ENCODE assay signal across 8 cellular contexts in the genomic region with DNA sequence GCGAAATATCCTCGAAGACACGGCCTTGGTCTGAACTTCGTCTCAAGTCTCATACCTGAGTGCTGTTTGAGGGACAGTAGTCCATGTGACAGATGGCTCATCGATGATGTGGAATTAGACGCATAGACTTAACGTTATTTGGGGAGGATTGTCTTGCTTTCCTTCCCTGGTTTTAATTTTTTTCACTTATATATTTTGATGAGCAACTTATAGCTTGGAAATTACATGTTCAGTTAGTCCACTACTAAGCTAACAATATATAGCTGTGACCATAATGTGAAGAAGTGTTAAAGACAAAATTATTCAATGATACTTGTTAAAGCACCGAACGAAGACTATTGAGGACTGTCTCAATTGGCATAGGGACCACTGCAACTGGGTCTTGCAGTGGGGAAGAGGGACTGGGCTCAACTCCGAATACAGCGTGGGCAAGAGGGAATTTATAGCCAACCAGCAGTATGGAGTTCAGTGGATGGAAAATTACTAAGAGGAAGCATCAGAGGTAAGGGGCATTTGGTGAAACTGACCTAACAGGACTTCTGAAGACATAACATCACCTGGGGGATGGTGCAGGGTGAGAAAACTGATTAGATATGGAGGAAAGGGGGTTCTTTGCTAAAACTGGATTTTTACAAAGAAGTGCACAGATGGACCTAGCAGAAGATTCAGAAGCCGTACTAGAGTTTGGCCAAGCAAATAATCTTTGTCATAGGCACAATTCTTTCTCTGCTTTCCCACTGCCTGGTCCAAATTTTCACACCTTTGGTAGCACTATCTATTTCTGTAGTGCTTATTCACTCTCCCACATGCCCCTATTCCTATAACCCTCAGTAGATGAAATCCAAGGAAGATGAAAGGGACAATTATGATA. TPM values are rescaled to one million over a fixed set of nuclear protein-coding genes. Genes with fewer than 3 reads are reported as not detected.
A peak's percentile ranks its signal among the peaks of the same experiment; 100 is the strongest.
DNase-seq lines count a peak whose midpoint lies in the region; ATAC-seq and TF ChIP-seq lines count a peak whose summit lies in the region.

No MANE protein-coding gene starts in this region.

- TF ChIP-seq CTCF in AG10803 (conservative IDR thresholded peaks at IDR 0.05; ENCODE audit: low read length) (no peak; the same call in 1 of the 2 replicates), HCT116 (IDR thresholded peaks at IDR 0.05 in 2 of 3, conservative IDR thresholded peaks at IDR 0.05 in 1 of 3; ENCODE audit: borderline replicate concordance in 1 of 3, insufficient read depth in 1 of 3, low read depth in 2 of 3, low read length in 2 of 3) (no peak), testis (IDR thresholded peaks at IDR 0.05) (no peak)

- ATAC-seq in HCT116 (0 out of 2 replicates have a peak, but pooled peaks have one; percentile 7), left colon (peak; percentile 52)
- ATAC-seq in activated naive CD8-positive, alpha-beta T cell treated with anti-CD3 and anti-CD28 coated beads, Interleukin-2, amount 50 U/mL, for 24 hours: no peak

- no peaks in the 10 kb centered on the region for H3K27me3 ChIP-seq in HCT116 (ENCODE audit: insufficient read depth, low read length)
- no peaks in the 10 kb centered on the region for H3K27me3 ChIP-seq in testis

- H3K27ac Mint-ChIP-seq in activated naive CD8-positive, alpha-beta T cell treated with anti-CD3 and anti-CD28 coated beads, Interleukin-2, amount 50 U/mL, for 24 hours: peak overlapping the region; percentile 91

- no peak for TF ChIP-seq RAD21 in HCT116 (IDR thresholded peaks at IDR 0.05; ENCODE audit: low read depth)

- peaks cover 6% of the 10 kb centered on the region for H3K36me3 Mint-ChIP-seq in activated naive CD8-positive, alpha-beta T cell treated with anti-CD3 and anti-CD28 coated beads, Interleukin-2, amount 50 U/mL, for 24 hours (ENCODE audit: low read depth)

- POLR2A ChIA-PET in HCT116 (lab: Charles Lee): no interaction called here

- H3K36me3 ChIP-seq in HCT116 (ENCODE audit: control insufficient read depth in 1 of 2, insufficient read depth in 2 of 2, low read length in 2 of 2) (no peaks in the 10 kb centered on the region; a peak in 1 of 4 replicates), testis (ENCODE audit: low read depth, missing control alignments) (no peaks in the 10 kb centered on the region)

- H3K27ac ChIP-seq in HCT116 (ENCODE audit: low read depth, low read length) (peak overlapping the region; percentile 8), testis (peak overlapping the region; percentile 95)

- no peaks in the 10 kb centered on the region for H4K20me1 ChIP-seq in HCT116 (ENCODE audit: insufficient read depth)

- no peaks in the 10 kb centered on the region for H3K9me3 ChIP-seq in HCT116 (ENCODE audit: control insufficient read depth in 1 of 2, insufficient read depth in 1 of 2, low read depth in 1 of 2, low read length in 2 of 2)
- no peaks in the 10 kb centered on the region for H3K9me3 ChIP-seq in testis

- TF ChIP-seq POLR2A in HCT116 (IDR thresholded peaks at IDR 0.05; ENCODE audit: borderline replicate concordance, extremely low read depth, insufficient read depth, insufficient read length) (no peak), testis (IDR thresholded peaks at IDR 0.05) (no peak)

- CTCF ChIA-PET in HCT116 (lab: Charles Lee): interaction anchor here (0.8 to 2.6 kb wide), 28 partner anchors 9 to 701 kb away, joined by 3 to 68 read pairs (median 3); partner anchors contain the start of gene ITPR2

- peaks cover 43% of the 10 kb centered on the region for H3K4me1 Mint-ChIP-seq in activated naive CD8-positive, alpha-beta T cell treated with anti-CD3 and anti-CD28 coated beads, Interleukin-2, amount 50 U/mL, for 24 hours

- RAD21 ChIA-PET in HCT116 (lab: Charles Lee; ENCODE audit: low non-redundant PET in 1 of 2, low total read pairs in 2 of 2, uncharacterized antibody in 2 of 2, unreplicated experiment in 2 of 2): no interaction called here

- DNase-seq in AG10803 (ENCODE audit: low read depth) (no peak), HCT116 (ENCODE audit: low read depth, low spot score) (no peak), left colon (peak in 1 of 2 donors; percentile 20), testis (no peak), activated gamma-delta T cell treated with Interleukin-2 at 50 U/mL for 16 hours (no peak), germinal center (ENCODE audit: low spot score) (no peak), head of caudate nucleus (no peak)
- no peak for DNase-seq in activated naive CD8-positive, alpha-beta T cell treated with anti-CD3 and anti-CD28 coated beads, Interleukin-2, amount 50 U/mL, for 24 hours

- H3K9ac ChIP-seq in HCT116 (ENCODE audit: low read length): peak overlapping the region; percentile 70

- peak overlapping the region; percentile 65 for H2AFZ ChIP-seq in HCT116 (ENCODE audit: low read depth, low read length, poor library complexity, severe bottlenecking)

- H3K79me2 ChIP-seq in HCT116 (ENCODE audit: insufficient read depth, low read length): peaks cover 29% of the 10 kb centered on the region

- no TSS peak for BruUV-seq in HCT116 (replicated peaks; lab: Mats Ljungman, UMichigan)

- peak overlapping the region; percentile 99 for H3K4me2 ChIP-seq in HCT116 (ENCODE audit: low read length)

- peak overlapping the region; percentile 88 for H3K4me3 Mint-ChIP-seq in activated naive CD8-positive, alpha-beta T cell treated with anti-CD3 and anti-CD28 coated beads, Interleukin-2, amount 50 U/mL, for 24 hours

- intact Hi-C loops in HCT116 (cut with micrococcal nuclease) (loop anchor here (1.0 to 10.0 kb wide), 5 partner anchors 78 to 690 kb away; partner anchors contain the start of genes FGFR1OP2, INTS13 and STK38L), left colon (cut with DNase I, micrococcal nuclease) (loop anchor here in 1 of 2 donors (5.0 to 10.0 kb wide), 2 partner anchors 78 to 290 kb away; partner anchors contain the start of genes FGFR1OP2 and INTS13), testis (cut with DNase I; ENCODE audit: low total_unique reads) (no loop called here), head of caudate nucleus (cut with DNase I) (loop anchor here (2.0 to 10.0 kb wide), 3 partner anchors 76 to 290 kb away; partner anchors contain the start of gene FGFR1OP2)

- H3K27me3 Mint-ChIP-seq in activated naive CD8-positive, alpha-beta T cell treated with anti-CD3 and anti-CD28 coated beads, Interleukin-2, amount 50 U/mL, for 24 hours: no peaks in the 10 kb centered on the region

- WGBS in testis, 2 donors: 30 to 32% methylated on average over 12 of the region's 12 CpGs

- no peaks in the 10 kb centered on the region for H3K9me2 ChIP-seq in HCT116 (ENCODE audit: insufficient read depth)

- no peaks in the 10 kb centered on the region for H3K9me3 Mint-ChIP-seq in activated naive CD8-positive, alpha-beta T cell treated with anti-CD3 and anti-CD28 coated beads, Interleukin-2, amount 50 U/mL, for 24 hours

- H3K4me3 ChIP-seq in AG10803 (ENCODE audit: low read length) (peak overlapping the region; percentile 87), HCT116 (replicated peaks in 1 of 2; ENCODE audit: low read depth in 1 of 2, low read length in 2 of 2) (peak overlapping the region in 1 of 2 experiments; percentile 87; a peak in 1 of 4 replicates), testis (peak overlapping the region; percentile 89 to 91)

- H3K4me1 ChIP-seq in HCT116 (ENCODE audit: control insufficient read depth in 1 of 2, insufficient read depth in 2 of 2, low read length in 2 of 2) (peaks cover 18 to 34% of the 10 kb centered on the region in 2 experiments; a peak in 3 of 4 replicates), testis (peaks cover 43% of the 10 kb centered on the region)

TF ChIP-seq in HCT116, 20 proteins besides CTCF, POLR2A, EP300 and RAD21 (continues in another document):
- no peak for TF ChIP-seq ZNF274 (IDR thresholded peaks at IDR 0.05; ENCODE audit: low read depth, low read length)
- no peak for TF ChIP-seq EGR1 (IDR thresholded peaks at IDR 0.05; ENCODE audit: low read depth)
- no peak for TF ChIP-seq YY1 (IDR thresholded peaks at IDR 0.05; ENCODE audit: extremely low read depth, insufficient replicate concordance, low read depth, low read length)
- no peak for TF ChIP-seq EZH2 (IDR thresholded peaks at IDR 0.05)
- TF ChIP-seq ATF3 (IDR thresholded peaks at IDR 0.05): no peak
- TF ChIP-seq JUND (IDR thresholded peaks at IDR 0.05): no peak
- no peak for TF ChIP-seq TCF7L2 (IDR thresholded peaks at IDR 0.05; ENCODE audit: borderline replicate concordance, extremely low read depth, insufficient read depth, insufficient read length)
- TF ChIP-seq SIN3A (IDR thresholded peaks at IDR 0.05; ENCODE audit: low read depth): no peak

RNA-seq across cellular contexts. Expression of gene TM7SF3, which starts 0.9 kb away (rescaled TPM):
- total RNA-seq in HCT116 (2021; ENCODE audit: unreplicated experiment) (46.5 TPM), left colon (10 to 100 TPM; 45.2 to 48.3 TPM), testis (10 to 100 TPM; 64.4 to 69.6 TPM)
- polyA plus RNA-seq in HCT116 (2012): 32.8 and 42.6 TPM in 2 replicates
- 73.1 TPM for polyA plus RNA-seq in testis (ENCODE audit: insufficient read depth, low read depth, low replicate concordance)

RNA-seq across cellular contexts. Expression of gene MED21, which starts 7.3 kb away (rescaled TPM):
- total RNA-seq in HCT116 (2021; ENCODE audit: unreplicated experiment) (41.3 TPM), left colon (10 to 100 TPM; 34.0 to 41.5 TPM), testis (10 to 100 TPM; 72.5 to 83.2 TPM)
- polyA plus RNA-seq in HCT116 (2012): 25.4 and 25.8 TPM in 2 replicates
- 65.4 TPM for polyA plus RNA-seq in testis (ENCODE audit: insufficient read depth, low read depth, low replicate concordance)
